In genomic region chr1:23576338-23577055, GRCh38 we compare ENCODE assay signal across 9 cellular contexts. TPM values are rescaled to one million over a fixed set of nuclear protein-coding genes. Genes with fewer than 3 reads are reported as not detected.
DNase-seq lines count a peak whose midpoint lies in the region; ATAC-seq and TF ChIP-seq lines count a peak whose summit lies in the region.
"Had no signal": no experiment of that assay in that cellular context is flagged by ENCODE, and none has a peak within 500 bp of the region (broad histone marks: within the 10 kb centered on the region; RNA-seq: fewer than 3 reads in every experiment).

No MANE protein-coding gene starts in this region.

- H3K27me3 Mint-ChIP-seq in nephron progenitor cell (ENCODE audit: low read depth, poor library complexity) (peaks cover 10% of the 10 kb centered on the region), glutamatergic neuron (ENCODE audit: unreplicated experiment) (peaks cover 3% of the 10 kb centered on the region)

- H3K4me3 ChIP-seq in AG10803 (ENCODE audit: low read length) (peak overlapping the region; percentile 30; the same call in 1 of the 2 replicates), choroid plexus epithelial cell (ENCODE audit: low read depth, low read length) (peak overlapping the region; percentile 29)

- H3K9me3 Mint-ChIP-seq in nephron progenitor cell (peaks cover 9% of the 10 kb centered on the region), glutamatergic neuron (ENCODE audit: unreplicated experiment) (peaks cover 2% of the 10 kb centered on the region)

- no peak overlapping the region for H3K27ac Mint-ChIP-seq in nephron progenitor cell
- no peak overlapping the region for H3K27ac Mint-ChIP-seq in glutamatergic neuron (ENCODE audit: unreplicated experiment)

- DNase-seq in AG10803 (ENCODE audit: low read depth) (no peak), NAMALWA (ENCODE audit: low spot score) (peak; percentile 52), choroid plexus epithelial cell (ENCODE audit: low read depth) (peak; percentile 38), omental fat pad (ENCODE audit: low spot score) (no peak), nephron progenitor cell (no peak), glutamatergic neuron (no peak)
- DNase-seq: NCI-H1417 treated with DMSO at 0.1 percent for 48 hours had no signal

- H3K4me1 Mint-ChIP-seq in nephron progenitor cell: peaks cover 72% of the 10 kb centered on the region
- peaks cover 7% of the 10 kb centered on the region for H3K4me1 Mint-ChIP-seq in glutamatergic neuron (ENCODE audit: low read depth, unreplicated experiment)

- TF ChIP-seq CTCF in AG10803 (conservative IDR thresholded peaks at IDR 0.05; ENCODE audit: low read length) (no peak), choroid plexus epithelial cell (conservative IDR thresholded peaks at IDR 0.05; ENCODE audit: low read depth, low read length) (no peak), omental fat pad (IDR thresholded peaks at IDR 0.05) (no peak), nephron progenitor cell (IDR thresholded peaks at IDR 0.05) (no peak), glutamatergic neuron (IDR thresholded peaks at IDR 0.05; ENCODE audit: partially characterized antibody, unreplicated experiment) (no peak)

- H3K4me3 Mint-ChIP-seq in nephron progenitor cell (no peak overlapping the region), glutamatergic neuron (ENCODE audit: unreplicated experiment) (no peak overlapping the region)

- H3K36me3 Mint-ChIP-seq in nephron progenitor cell (ENCODE audit: low read depth) (peaks cover 6% of the 10 kb centered on the region), glutamatergic neuron (ENCODE audit: unreplicated experiment) (peaks cover 7% of the 10 kb centered on the region)

- ATAC-seq in omental fat pad (ENCODE audit: low FRiP score) (peak; percentile 22), GM21526 (IDR thresholded peaks at IDR 0.05; ENCODE audit: low FRiP score, unreplicated experiment) (no peak), GM21367 (IDR thresholded peaks at IDR 0.05; ENCODE audit: unreplicated experiment) (no peak)

RNA-seq across cellular contexts. Expression of gene ID3, which starts 17.2 kb away (rescaled TPM):
- total RNA-seq in omental fat pad (100 to 1,000 TPM; 134 to 322 (median 179) TPM), glutamatergic neuron (ENCODE audit: unreplicated experiment) (10.9 TPM)

RNA-seq across cellular contexts. Expression of gene E2F2, which starts 45.5 kb away (rescaled TPM):
- total RNA-seq in omental fat pad (1 to 10 TPM in 1 of 4 donors, under 1 TPM in 3; 0.31 to 1.5 (median 0.46) TPM), glutamatergic neuron (ENCODE audit: unreplicated experiment) (5.4 TPM)

Comparison
In these comparisons a context has a peak if more than half of its experiments do, and no peak if none do; other contexts are left out.
1. DNase-seq: peak in NAMALWA (single experiment) and choroid plexus epithelial cell (single experiment); none in AG10803 (single experiment), omental fat pad (single experiment), nephron progenitor cell (single experiment) and glutamatergic neuron (single experiment).
2. RNA of gene ID3, which starts 17.2 kb away (total RNA-seq): 134 to 322 TPM in omental fat pad; 10.9 TPM in glutamatergic neuron (single experiment); every median in the first group is over 10 times any median in the second.